Comparison of ENCODE assay signal across 8 cellular contexts in the genomic region with DNA sequence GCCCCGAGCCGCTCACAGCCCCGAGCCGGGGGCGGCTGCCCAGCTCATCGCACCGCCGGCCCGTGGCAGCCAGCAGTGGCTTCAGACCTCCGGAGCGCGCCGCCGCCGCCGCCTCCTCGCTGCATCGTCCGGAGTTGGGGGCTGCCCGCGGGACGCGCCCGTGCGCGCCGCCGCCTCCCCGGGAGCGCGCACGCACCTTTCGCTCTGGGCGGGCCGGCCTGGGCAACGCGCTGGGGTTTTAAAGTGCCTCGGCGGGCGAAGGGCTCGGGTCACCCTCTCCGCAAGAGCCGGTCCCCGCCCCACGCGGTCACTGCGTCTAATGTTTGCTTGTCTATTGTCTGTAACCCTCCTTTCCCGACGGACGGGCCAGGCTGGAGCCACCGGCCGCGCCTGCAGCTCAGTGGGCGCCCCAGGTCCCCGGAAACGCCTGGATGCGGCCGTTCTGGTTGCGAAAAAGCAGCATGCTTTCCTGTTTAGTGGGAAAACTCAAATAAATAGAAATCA. TPM values are rescaled to one million over a fixed set of nuclear protein-coding genes. Genes with fewer than 3 reads are reported as not detected.
DNase-seq lines count a peak whose midpoint lies in the region; TF ChIP-seq lines count a peak whose summit lies in the region.

A gene (minus strand): TSS at position 143 of the 504 bp plus-strand sequence. CDS start 205 bp downstream, outside the sequence.

- H3K9me3 ChIP-seq in neural progenitor cell (ENCODE audit: low read depth), result no peaks in the 10 kb centered on the region

- peak within 1 kb of the TSS; percentile 85 for H3K27ac ChIP-seq in neural progenitor cell

- peaks cover 33% of the 10 kb centered on the region for H3K4me1 Mint-ChIP-seq in neural progenitor cell

- peaks cover 25% of the 10 kb centered on the region for H3K4me1 ChIP-seq in neural progenitor cell

- peak within 1 kb of the TSS; percentile 94 for H2AFZ ChIP-seq in neural progenitor cell (replicated peaks)

- H3K4me3 Mint-ChIP-seq in neural progenitor cell, result peak within 1 kb of the TSS; percentile 95

- no peaks in the 10 kb centered on the region for H3K27me3 ChIP-seq in neural progenitor cell

- peak; percentile 81 for DNase-seq in EL
- peak; percentile 70 for DNase-seq in H4 (ENCODE audit: low spot score)
- peak; percentile 88 for DNase-seq in LoVo (ENCODE audit: low spot score)
- peak; percentile 69 for DNase-seq in activated gamma-delta T cell treated with Interleukin-2 at 50 U/mL for 16 hours
- peak; percentile 76 to 93 for DNase-seq in foreskin fibroblast
- peak; percentile 91 for DNase-seq in neural progenitor cell (ENCODE audit: low spot score)
- peak; percentile 56 for DNase-seq in stromal cell of bone marrow (ENCODE audit: low read depth)

- peaks cover 23% of the 10 kb centered on the region for H4K20me1 ChIP-seq in neural progenitor cell (ENCODE audit: low read depth)

- H3K27me3 Mint-ChIP-seq in neural progenitor cell (ENCODE audit: insufficient read depth, low read depth), result no peaks in the 10 kb centered on the region

- H3K79me2 ChIP-seq in neural progenitor cell (ENCODE audit: low read depth), result peaks cover 46% of the 10 kb centered on the region

- peak within 1 kb of the TSS; percentile 76 for H3K9ac ChIP-seq in neural progenitor cell

- H3K36me3 ChIP-seq in neural progenitor cell, result no peaks in the 10 kb centered on the region

- peak; percentile 80 for TF ChIP-seq POLR2A in Raji (IDR thresholded peaks at IDR 0.05; ENCODE audit: insufficient read depth, low read depth, low read length)

- no peak for TF ChIP-seq CTCF in foreskin fibroblast (IDR thresholded peaks at IDR 0.05; ENCODE audit: low read depth, low read length)
- TF ChIP-seq CTCF in neural progenitor cell (IDR thresholded peaks at IDR 0.05), result no peak

- peak within 1 kb of the TSS; percentile 71 to 78 for H3K4me3 ChIP-seq in foreskin fibroblast (ENCODE audit: low read depth in 1 of 2, low read length in 2 of 2)
- peak within 1 kb of the TSS; percentile 91 for H3K4me3 ChIP-seq in neural progenitor cell

- peaks cover 10% of the 10 kb centered on the region for H3K9me3 Mint-ChIP-seq in neural progenitor cell

- H3K4me2 ChIP-seq in neural progenitor cell, result peak within 1 kb of the TSS; percentile 81

- H3K27ac Mint-ChIP-seq in neural progenitor cell, result peak within 1 kb of the TSS; percentile 78

- H3K36me3 Mint-ChIP-seq in neural progenitor cell, result peaks cover 12% of the 10 kb centered on the region

- H3F3A ChIP-seq in neural progenitor cell (ENCODE audit: low read depth), result peaks cover 33% of the 10 kb centered on the region

RNA-seq across cellular contexts. Expression of the gene that starts here (rescaled TPM):
- 67.6 and 77.8 TPM in 2 replicates for total RNA-seq in H4 (2014; rRNA removed; shearing (Covaris generic))
- total RNA-seq in neural progenitor cell (ENCODE audit: low replicate concordance), result 99.5 and 134 TPM in 2 replicates

Comparison
In these comparisons a context has a peak if more than half of its experiments do, and no peak if none do; other contexts are left out.
1. Peak in every context shown above with its lines: DNase-seq, H3K4me3 ChIP-seq and H3K27ac ChIP-seq.